In genomic region chr19:49556412-49557398, GRCh38 we compare ENCODE assay signal across 9 cellular contexts. TPM values are rescaled to one million over a fixed set of nuclear protein-coding genes. Genes with fewer than 3 reads are reported as not detected.
DNase-seq lines count a peak whose midpoint lies in the region; ATAC-seq and TF ChIP-seq lines count a peak whose summit lies in the region.
"Had no signal": no experiment of that assay in that cellular context is flagged by ENCODE, and none has a peak within 500 bp of the region (broad histone marks: within the 10 kb centered on the region; RNA-seq: fewer than 3 reads in every experiment).

No MANE protein-coding gene starts in this region.

- H3K4me3 Mint-ChIP-seq in chondrocyte (ENCODE audit: unreplicated experiment): no peak overlapping the region

- intact Hi-C loops in left ventricle myocardium inferior (cut with micrococcal nuclease): no loop called here
- intact Hi-C loops in stomach (cut with DNase I; ENCODE audit: low total_unique reads): no loop called here

- peaks cover 3% of the 10 kb centered on the region for H3K4me1 Mint-ChIP-seq in chondrocyte (ENCODE audit: low read depth)

- no peak for TF ChIP-seq EP300 in stomach (IDR thresholded peaks at IDR 0.05)

- H3K9me3 ChIP-seq in cardiac muscle cell (ENCODE audit: low read depth) (no peaks in the 10 kb centered on the region), left ventricle myocardium inferior (replicated peaks) (no peaks in the 10 kb centered on the region), stomach (no peaks in the 10 kb centered on the region)

- DNase-seq in cardiac muscle cell (ENCODE audit: low read depth in 1 of 2, low spot score in 1 of 2) (peak in 1 of 2 donors; percentile 11), left ventricle myocardium inferior (no peak), islet precursor cell (peak; percentile 82), stomach (no peak), chondrocyte (ENCODE audit: low spot score) (no peak), ureter (ENCODE audit: low spot score) (no peak), foreskin keratinocyte (no peak)
- DNase-seq in activated gamma-delta T cell treated with anti-CD3 and anti-CD28 coated beads, Interleukin-2, amount 50 U/mL, for 16 hours (ENCODE audit: low read depth): peak; percentile 51
- DNase-seq: amniotic stem cell had no signal

- no peaks in the 10 kb centered on the region for H3K27me3 ChIP-seq in cardiac muscle cell
- H3K27me3 ChIP-seq in left ventricle myocardium inferior (ENCODE audit: low read depth): no peaks in the 10 kb centered on the region
- no peaks in the 10 kb centered on the region for H3K27me3 ChIP-seq in stomach
- H3K27me3 ChIP-seq in foreskin keratinocyte: no peaks in the 10 kb centered on the region

- TF ChIP-seq CTCF in cardiac muscle cell (IDR thresholded peaks at IDR 0.05; ENCODE audit: low read depth, low read length): no peak
- TF ChIP-seq CTCF in left ventricle myocardium inferior (IDR thresholded peaks at IDR 0.05; ENCODE audit: borderline replicate concordance): no peak
- no peak for TF ChIP-seq CTCF in stomach (IDR thresholded peaks at IDR 0.05)
- no peak for TF ChIP-seq CTCF in chondrocyte (IDR thresholded peaks at IDR 0.05)
- TF ChIP-seq CTCF in foreskin keratinocyte (conservative IDR thresholded peaks at IDR 0.05): no peak

- peaks cover 18% of the 10 kb centered on the region for H3K36me3 Mint-ChIP-seq in chondrocyte (ENCODE audit: low read depth)

- H3K4me1 ChIP-seq in cardiac muscle cell (ENCODE audit: low read depth) (peaks cover 9% of the 10 kb centered on the region), left ventricle myocardium inferior (peaks cover 11% of the 10 kb centered on the region), stomach (peaks cover 32 to 76% (median 58%) of the 10 kb centered on the region in 4 donors), foreskin keratinocyte (peaks cover 14% of the 10 kb centered on the region)

- no peak for TF ChIP-seq POLR2A in stomach (IDR thresholded peaks at IDR 0.05)

- H3K27ac ChIP-seq in cardiac muscle cell (peak overlapping the region; percentile 79), left ventricle myocardium inferior (replicated peaks) (no peak overlapping the region), stomach (peak overlapping the region in 4 of 5 donors; percentile 15 to 85 (median 64)), foreskin keratinocyte (no peak overlapping the region)

- H3K9me3 Mint-ChIP-seq in chondrocyte (ENCODE audit: low read depth): no peaks in the 10 kb centered on the region

- 75 to 87% (median 82%) methylated on average over 32 to 66 of the region's 66 CpGs for WGBS in stomach, 5 donors

- no peaks in the 10 kb centered on the region for H3K27me3 Mint-ChIP-seq in chondrocyte (ENCODE audit: low read depth)

- peaks cover 17% of the 10 kb centered on the region for H3K36me3 ChIP-seq in cardiac muscle cell
- H3K36me3 ChIP-seq in left ventricle myocardium inferior: peaks cover 53% of the 10 kb centered on the region
- H3K36me3 ChIP-seq in stomach: peaks cover 35 to 64% (median 54%) of the 10 kb centered on the region in 4 donors

- ATAC-seq in foreskin keratinocyte: no peak

- H3K4me3 ChIP-seq in cardiac muscle cell (no peak overlapping the region), left ventricle myocardium inferior (no peak overlapping the region), stomach (peak overlapping the region in 2 of 4 donors; percentile 19 to 21)

- no peak overlapping the region for H3K27ac Mint-ChIP-seq in chondrocyte (ENCODE audit: unreplicated experiment)

RNA-seq across cellular contexts. Expression of gene NOSIP, which starts 23.7 kb away (rescaled TPM):
- total RNA-seq in cardiac muscle cell (120 and 132 TPM in 2 replicates), left ventricle myocardium inferior (47.3 TPM), stomach (100 to 1,000 TPM in 1 of 5 donors, 10 to 100 TPM in 4; 18.1 to 354 (median 70.5) TPM), chondrocyte (41.0 to 47.0 TPM (median 46.5 TPM) in 3 replicates), ureter (35.6 TPM), foreskin keratinocyte (66.3 and 69.4 TPM in 2 replicates)
- polyA plus RNA-seq in cardiac muscle cell (181 and 193 TPM in 2 replicates), stomach (100 to 1,000 TPM in 2 of 3 donors, 10 to 100 TPM in 1; 94.6 to 154 (median 113) TPM), foreskin keratinocyte (83.5 and 92.3 TPM in 2 replicates)

RNA-seq across cellular contexts. Expression of gene PRRG2, which starts 24.4 kb away (rescaled TPM):
- total RNA-seq in cardiac muscle cell (0.67 and 8.2 TPM in 2 replicates), left ventricle myocardium inferior (0.88 TPM), stomach (10 to 100 TPM in 1 of 5 donors, 1 to 10 TPM in 2, not detected in 2; 5.9 to 12.5 (median 10.0) TPM), chondrocyte (0.17 to 0.56 TPM (median 0.39 TPM) in 3 replicates), ureter (13.2 TPM), foreskin keratinocyte (5.9 and 6.6 TPM in 2 replicates)
- polyA plus RNA-seq in cardiac muscle cell (0.10 and 0.29 TPM in 2 replicates), stomach (10 to 100 TPM in 1 of 3 donors, 1 to 10 TPM in 2; 8.6 to 14.7 (median 9.0) TPM), foreskin keratinocyte (9.3 and 9.5 TPM in 2 replicates)

RNA-seq across cellular contexts. Expression of gene RCN3, which starts 28.9 kb away (rescaled TPM):
- total RNA-seq in cardiac muscle cell (12.8 and 15.2 TPM in 2 replicates), left ventricle myocardium inferior (7.5 TPM), stomach (100 to 1,000 TPM in 1 of 5 donors, 10 to 100 TPM in 2, 1 to 10 TPM in 1, not detected in 1; 3.1 to 553 (median 18.1) TPM), chondrocyte (233 to 326 TPM (median 298 TPM) in 3 replicates), ureter (18.6 TPM), foreskin keratinocyte (0.71 and 0.92 TPM in 2 replicates)
- polyA plus RNA-seq in cardiac muscle cell (9.4 and 10.5 TPM in 2 replicates), stomach (10 to 100 TPM in 2 of 3 donors, 1 to 10 TPM in 1; 9.9 to 17.6 (median 10.1) TPM), foreskin keratinocyte (1.6 TPM in 2 replicates)

RNA-seq across cellular contexts. Expression of gene PRR12, which starts 34.3 kb away (rescaled TPM):
- total RNA-seq in cardiac muscle cell (18.2 and 24.7 TPM in 2 replicates), left ventricle myocardium inferior (15.5 TPM), stomach (10 to 100 TPM in 3 of 5 donors, 1 to 10 TPM in 2; 4.6 to 88.3 (median 13.9) TPM), chondrocyte (23.8 to 33.9 TPM (median 28.1 TPM) in 3 replicates), ureter (40.6 TPM), foreskin keratinocyte (5.7 TPM in 2 replicates)
- polyA plus RNA-seq in cardiac muscle cell (3.9 and 5.1 TPM in 2 replicates), stomach (10 to 100 TPM in 1 of 3 donors, 1 to 10 TPM in 2; 3.1 to 16.7 (median 5.6) TPM), foreskin keratinocyte (5.9 and 6.5 TPM in 2 replicates)

RNA-seq across cellular contexts. Expression of gene FCGRT, which starts 44.2 kb away (rescaled TPM):
- total RNA-seq in cardiac muscle cell (48.8 and 61.4 TPM in 2 replicates), left ventricle myocardium inferior (80.9 TPM), stomach (100 to 1,000 TPM in 4 of 5 donors, 10 to 100 TPM in 1; 90.2 to 634 (median 183) TPM), chondrocyte (103 to 112 TPM (median 103 TPM) in 3 replicates), ureter (106 TPM), foreskin keratinocyte (22.2 and 23.5 TPM in 2 replicates)
- polyA plus RNA-seq in cardiac muscle cell (54.7 and 62.2 TPM in 2 replicates), stomach (10 to 100 TPM; 79.0 to 94.8 (median 92.0) TPM), foreskin keratinocyte (23.7 and 25.6 TPM in 2 replicates)

Comparison
In these comparisons a context has a peak if more than half of its experiments do, and no peak if none do; other contexts are left out.
1. H3K27ac ChIP-seq: peak in cardiac muscle cell (single experiment) and stomach (4 of 5); none in left ventricle myocardium inferior (single experiment) and foreskin keratinocyte (single experiment).
2. DNase-seq: peak in activated gamma-delta T cell treated with anti-CD3 and anti-CD28 coated beads, Interleukin-2, amount 50 U/mL, for 16 hours (single experiment) and islet precursor cell (single experiment); none in left ventricle myocardium inferior (single experiment), stomach (single experiment), chondrocyte (single experiment), ureter (single experiment) and foreskin keratinocyte (0 of 2).